11 cellular contexts compared by ENCODE assay signal in genomic region chr11:12508151-12508740, GRCh38.
DNase-seq lines count a peak whose midpoint lies in the region; ATAC-seq and TF ChIP-seq lines count a peak whose summit lies in the region.
"Had no signal": no experiment of that assay in that cellular context is flagged by ENCODE, and none has a peak within 500 bp of the region (broad histone marks: within the 10 kb centered on the region; RNA-seq: fewer than 3 reads in every experiment).

No MANE protein-coding gene starts in this region.

- H3K27ac ChIP-seq in brain microvascular endothelial cell (no peak overlapping the region), sigmoid colon (peak overlapping the region; percentile 54 to 69 (median 66)), substantia nigra (ENCODE audit: low read depth, low read length, poor library complexity, severe bottlenecking) (no peak overlapping the region)

- 61 to 79% methylated on average over 4 of the region's 4 CpGs for WGBS in sigmoid colon, 2 donors

- in situ Hi-C loops in brain microvascular endothelial cell (cut with HindIII; ENCODE audit: low pct_ligation_motif_present, low sequenced_read_pairs): no loop called here

- no peaks in the 10 kb centered on the region for H3K4me1 Mint-ChIP-seq in activated naive CD8-positive, alpha-beta T cell treated with anti-CD3 and anti-CD28 coated beads for 36 hours

- TF ChIP-seq POLR2A in sigmoid colon (IDR thresholded peaks at IDR 0.05): no peak

- no peak for TF ChIP-seq CTCF in brain microvascular endothelial cell (IDR thresholded peaks at IDR 0.05; ENCODE audit: low read depth, low read length, missing control alignments)
- TF ChIP-seq CTCF in sigmoid colon (IDR thresholded peaks at IDR 0.05): no peak

- H3K27me3 ChIP-seq in brain microvascular endothelial cell (replicated peaks): no peaks in the 10 kb centered on the region
- H3K27me3 ChIP-seq in sigmoid colon: no peaks in the 10 kb centered on the region

- no peak overlapping the region for H3K27ac Mint-ChIP-seq in activated naive CD8-positive, alpha-beta T cell treated with anti-CD3 and anti-CD28 coated beads for 36 hours
- H3K27ac Mint-ChIP-seq: dendritic cell treated with granulocyte-macrophage colony-stimulating factor and Interleukin-4, amounts not matched to agents 40 ng/mL and 50 ng/mL, for 4 days; nephron progenitor cell had no signal

- no peak overlapping the region for H3K4me3 Mint-ChIP-seq in activated naive CD8-positive, alpha-beta T cell treated with anti-CD3 and anti-CD28 coated beads for 36 hours
- H3K4me3 Mint-ChIP-seq: dendritic cell treated with granulocyte-macrophage colony-stimulating factor and Interleukin-4, amounts not matched to agents 40 ng/mL and 50 ng/mL, for 4 days; nephron progenitor cell had no signal

- H3K36me3 ChIP-seq in brain microvascular endothelial cell (replicated peaks) (peaks cover 27% of the 10 kb centered on the region), sigmoid colon (peaks cover 9 to 84% (median 30%) of the 10 kb centered on the region in 4 donors)

- peaks cover 0 to 52% (median 34%) of the 10 kb centered on the region in 4 donors for H3K4me1 ChIP-seq in sigmoid colon

- DNase-seq in GM04503 (ENCODE audit: low read depth) (peak; percentile 80), brain microvascular endothelial cell (peak; percentile 35), left cardiac atrium (no peak), sigmoid colon (no peak), NCI-H226 (no peak), substantia nigra (lab: John Stamatoyannopoulos, UW) (no peak)
- no peak for DNase-seq in activated naive CD8-positive, alpha-beta T cell treated with anti-CD3 and anti-CD28 coated beads for 36 hours
- DNase-seq: NCI-H2171, nephron progenitor cell had no signal

- H3K4me3 ChIP-seq in brain microvascular endothelial cell (ENCODE audit: low read depth, low read length) (no peak overlapping the region), sigmoid colon (no peak overlapping the region)

- no peaks in the 10 kb centered on the region for H3K9me3 Mint-ChIP-seq in activated naive CD8-positive, alpha-beta T cell treated with anti-CD3 and anti-CD28 coated beads for 36 hours
- H3K9me3 Mint-ChIP-seq: dendritic cell treated with granulocyte-macrophage colony-stimulating factor and Interleukin-4, amounts not matched to agents 40 ng/mL and 50 ng/mL, for 4 days; nephron progenitor cell had no signal

- peak; percentile 78 to 81 for ATAC-seq in left cardiac atrium
- no peak for ATAC-seq in HG02870 (IDR thresholded peaks at IDR 0.05; ENCODE audit: unreplicated experiment)

- intact Hi-C loops in left cardiac atrium (cut with DNase I): no loop called here
- intact Hi-C loops in sigmoid colon (cut with DNase I): no loop called here

- H3K36me3 Mint-ChIP-seq in activated naive CD8-positive, alpha-beta T cell treated with anti-CD3 and anti-CD28 coated beads for 36 hours: no peaks in the 10 kb centered on the region

- H3K27me3 Mint-ChIP-seq in activated naive CD8-positive, alpha-beta T cell treated with anti-CD3 and anti-CD28 coated beads for 36 hours: no peaks in the 10 kb centered on the region
- H3K27me3 Mint-ChIP-seq: dendritic cell treated with granulocyte-macrophage colony-stimulating factor and Interleukin-4, amounts not matched to agents 40 ng/mL and 50 ng/mL, for 4 days had no signal

- H3K9me3 ChIP-seq in sigmoid colon: no peaks in the 10 kb centered on the region

- TF ChIP-seq EP300 in sigmoid colon (IDR thresholded peaks at IDR 0.05): no peak

Comparison
In these comparisons a context has a peak if more than half of its experiments do, and no peak if none do; other contexts are left out.
1. DNase-seq: peak in GM04503 (single experiment) and brain microvascular endothelial cell (single experiment); none in left cardiac atrium (single experiment), sigmoid colon (single experiment), NCI-H226 (single experiment), substantia nigra (0 of 49) and activated naive CD8-positive, alpha-beta T cell treated with anti-CD3 and anti-CD28 coated beads for 36 hours (single experiment).
2. H3K27ac ChIP-seq: peak in sigmoid colon (4 of 4); none in brain microvascular endothelial cell (single experiment) and substantia nigra (single experiment).